In the genomic region with DNA sequence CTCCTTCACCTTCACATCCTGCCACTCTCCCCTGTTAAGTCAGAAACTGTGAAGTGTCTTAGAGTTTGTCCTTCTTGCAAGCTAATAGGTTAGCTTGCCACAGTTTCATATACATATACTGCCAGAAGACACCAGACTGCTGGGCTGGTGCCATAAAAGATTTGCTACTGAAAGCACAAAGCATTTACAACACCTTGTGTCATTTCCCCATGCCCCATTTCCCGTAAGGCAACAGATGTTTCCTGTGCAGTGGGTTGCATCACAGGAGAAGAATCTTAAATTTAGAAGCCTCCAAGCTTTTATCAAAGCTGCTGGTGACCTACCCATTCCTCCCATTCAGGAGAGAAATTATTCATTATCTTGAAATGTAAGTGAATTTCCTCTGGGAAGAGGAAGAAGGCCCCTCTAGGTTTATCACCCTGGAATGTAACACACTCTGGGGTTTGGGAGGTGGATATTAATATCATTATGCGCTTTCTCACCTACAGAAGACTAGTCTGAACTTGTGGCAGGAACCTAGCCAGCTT, we compare ENCODE assay signal across 8 cellular contexts. TPM values are rescaled to one million over a fixed set of nuclear protein-coding genes. Genes with fewer than 3 reads are reported as not detected.
A peak's percentile ranks its signal among the peaks of the same experiment; 100 is the strongest.
DNase-seq lines count a peak whose midpoint lies in the region; ATAC-seq and TF ChIP-seq lines count a peak whose summit lies in the region.

No MANE protein-coding gene starts in this region.

- no peaks in the 10 kb centered on the region for H3K9me3 ChIP-seq in CD4-positive, CD25-positive, alpha-beta regulatory T cell (ENCODE audit: control insufficient read depth in 2 of 2, low read length in 2 of 2)

- H3K27me3 ChIP-seq in CD4-positive, CD25-positive, alpha-beta regulatory T cell (ENCODE audit: control insufficient read depth, insufficient read depth, low read length) = no peaks in the 10 kb centered on the region
- H3K27me3 ChIP-seq in brain microvascular endothelial cell (replicated peaks) = no peaks in the 10 kb centered on the region

- peak; percentile 28 to 50 for ATAC-seq in CD4-positive, CD25-positive, alpha-beta regulatory T cell (ENCODE audit: low read depth in 2 of 2)
- peak; percentile 89 for ATAC-seq in GM21423 (IDR thresholded peaks at IDR 0.05; ENCODE audit: unreplicated experiment)
- ATAC-seq in memory B cell (ENCODE audit: low read depth) = peak; percentile 68
- no peak for ATAC-seq in GM19351 (IDR thresholded peaks at IDR 0.05; ENCODE audit: unreplicated experiment)
- no peak for ATAC-seq in GM19035 (IDR thresholded peaks at IDR 0.05; ENCODE audit: unreplicated experiment)

- peaks cover 5 to 10% (median 8%) of the 10 kb centered on the region in 4 donors for H3K4me1 Mint-ChIP-seq in CD4-positive, CD25-positive, alpha-beta regulatory T cell
- H3K4me1 Mint-ChIP-seq in memory B cell (peaks cover 7% of the 10 kb centered on the region), type B pancreatic cell (ENCODE audit: unreplicated experiment) (no peaks in the 10 kb centered on the region)

- peak in 1 of 3 donors; percentile 45 for DNase-seq in CD4-positive, CD25-positive, alpha-beta regulatory T cell
- peak; percentile 97 to 98 for DNase-seq in Kasumi-1 (lab: John Stamatoyannopoulos, UW)
- DNase-seq in brain microvascular endothelial cell = peak; percentile 66
- no peak for DNase-seq in memory B cell (ENCODE audit: low spot score in 2 of 2)
- no peak for DNase-seq in type B pancreatic cell (ENCODE audit: extremely low spot score, unreplicated experiment)

- peaks cover 0 to 12% (median 4%) of the 10 kb centered on the region in 7 donors for H3K9me3 Mint-ChIP-seq in CD4-positive, CD25-positive, alpha-beta regulatory T cell
- H3K9me3 Mint-ChIP-seq in memory B cell (peaks cover 11% of the 10 kb centered on the region), type B pancreatic cell (peaks cover 6% of the 10 kb centered on the region)

- H3K36me3 ChIP-seq in CD4-positive, CD25-positive, alpha-beta regulatory T cell (ENCODE audit: control insufficient read depth, insufficient read depth, low read length) = peaks cover 5% of the 10 kb centered on the region
- no peaks in the 10 kb centered on the region for H3K36me3 ChIP-seq in brain microvascular endothelial cell (replicated peaks)

- H3K4me3 Mint-ChIP-seq in CD4-positive, CD25-positive, alpha-beta regulatory T cell = no peak overlapping the region
- H3K4me3 Mint-ChIP-seq in memory B cell = no peak overlapping the region
- no peak overlapping the region for H3K4me3 Mint-ChIP-seq in type B pancreatic cell

- H3K27ac ChIP-seq in CD4-positive, CD25-positive, alpha-beta regulatory T cell (ENCODE audit: insufficient read depth, low read length, poor library complexity, severe bottlenecking) = no peak overlapping the region
- no peak overlapping the region for H3K27ac ChIP-seq in brain microvascular endothelial cell

- no peaks in the 10 kb centered on the region for H3K27me3 Mint-ChIP-seq in CD4-positive, CD25-positive, alpha-beta regulatory T cell
- H3K27me3 Mint-ChIP-seq in memory B cell (no peaks in the 10 kb centered on the region), type B pancreatic cell (no peaks in the 10 kb centered on the region)

- no peaks in the 10 kb centered on the region for H3K4me1 ChIP-seq in CD4-positive, CD25-positive, alpha-beta regulatory T cell (ENCODE audit: control insufficient read depth, insufficient read depth, low read length, poor library complexity, severe bottlenecking)

- in situ Hi-C loops in brain microvascular endothelial cell (cut with HindIII; ENCODE audit: low pct_ligation_motif_present, low sequenced_read_pairs) = no loop called here

- no peak overlapping the region for H3K4me3 ChIP-seq in CD4-positive, CD25-positive, alpha-beta regulatory T cell (ENCODE audit: low read depth, low read length)
- H3K4me3 ChIP-seq in brain microvascular endothelial cell (ENCODE audit: low read depth, low read length) = no peak overlapping the region

- peaks cover 20% of the 10 kb centered on the region for H3K36me3 Mint-ChIP-seq in CD4-positive, CD25-positive, alpha-beta regulatory T cell
- peaks cover 36% of the 10 kb centered on the region for H3K36me3 Mint-ChIP-seq in memory B cell
- peaks cover 36% of the 10 kb centered on the region for H3K36me3 Mint-ChIP-seq in type B pancreatic cell

- no peak for TF ChIP-seq CTCF in brain microvascular endothelial cell (IDR thresholded peaks at IDR 0.05; ENCODE audit: low read depth, low read length, missing control alignments)
- TF ChIP-seq CTCF in type B pancreatic cell (conservative IDR thresholded peaks at IDR 0.05) = no peak

- H3K27ac Mint-ChIP-seq in CD4-positive, CD25-positive, alpha-beta regulatory T cell = peak overlapping the region in 1 of 3 donors; percentile 55
- H3K27ac Mint-ChIP-seq in memory B cell (no peak overlapping the region), type B pancreatic cell (no peak overlapping the region)

RNA-seq across cellular contexts. Expression of gene RAB33B, which starts 34.5 kb away (rescaled TPM):
- 19.1 TPM for total RNA-seq in CD4-positive, CD25-positive, alpha-beta regulatory T cell
- 10 to 100 TPM; 14.8 to 19.2 (median 15.5) TPM for polyA plus RNA-seq in CD4-positive, CD25-positive, alpha-beta regulatory T cell
- 7.8 and 9.0 TPM in 2 replicates for total RNA-seq in type B pancreatic cell (ENCODE audit: low replicate concordance)

Comparison
In these comparisons a context has a peak if more than half of its experiments do, and no peak if none do; other contexts are left out.
1. ATAC-seq: peak in CD4-positive, CD25-positive, alpha-beta regulatory T cell (2 of 2), GM21423 (single experiment) and memory B cell (single experiment); none in GM19351 (single experiment) and GM19035 (single experiment).
2. DNase-seq: peak in Kasumi-1 (2 of 2) and brain microvascular endothelial cell (single experiment); none in memory B cell (0 of 2) and type B pancreatic cell (single experiment).